ENCODE assay signal across 1 cellular context in the genomic region with DNA sequence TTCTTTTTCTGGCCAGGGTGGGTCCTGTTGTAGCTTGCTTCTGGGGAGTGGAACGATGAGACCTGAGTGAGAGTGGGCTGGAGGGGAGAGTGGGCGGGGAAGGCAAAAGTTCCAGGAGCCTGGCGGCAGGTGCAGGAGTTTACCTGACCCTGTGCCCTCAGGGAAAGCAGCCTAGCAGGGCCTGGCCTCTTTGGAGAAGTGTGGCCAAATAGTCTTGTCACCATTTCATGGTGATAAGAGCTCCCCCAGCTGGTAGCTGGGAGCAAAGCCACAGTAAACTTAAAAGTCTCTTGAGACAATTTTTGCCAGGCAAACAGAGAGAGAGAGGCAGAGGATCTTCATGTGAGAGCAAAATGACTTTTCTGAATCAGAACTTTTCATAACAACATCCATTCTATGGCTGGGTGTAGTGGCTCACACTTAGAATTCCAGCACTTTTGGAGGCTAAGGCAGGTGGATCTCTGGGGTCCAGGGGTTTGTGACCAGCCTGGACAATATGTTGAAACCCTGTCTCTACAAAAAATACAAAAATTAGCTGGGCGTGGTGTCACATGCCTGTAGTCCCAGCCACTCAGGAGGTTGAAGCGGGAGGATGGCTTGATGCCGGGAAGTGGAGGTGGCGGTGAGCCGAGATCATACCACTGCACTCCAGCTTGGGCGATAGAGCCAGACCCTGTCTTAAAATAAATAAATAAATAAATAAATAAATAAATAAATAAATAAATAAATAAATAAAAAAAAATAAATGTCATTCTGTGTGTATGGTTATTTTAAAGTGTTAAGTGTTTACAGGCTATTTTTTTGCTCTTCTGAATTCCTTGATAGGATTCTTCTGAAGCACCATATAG.
TF ChIP-seq lines count a peak whose summit lies in the region.

No MANE protein-coding gene starts in this region.

TF ChIP-seq in neural cell, 6 proteins besides CTCF, POLR2A, EP300 and RAD21 (continued from another document):
- TF ChIP-seq, protein P1, sequence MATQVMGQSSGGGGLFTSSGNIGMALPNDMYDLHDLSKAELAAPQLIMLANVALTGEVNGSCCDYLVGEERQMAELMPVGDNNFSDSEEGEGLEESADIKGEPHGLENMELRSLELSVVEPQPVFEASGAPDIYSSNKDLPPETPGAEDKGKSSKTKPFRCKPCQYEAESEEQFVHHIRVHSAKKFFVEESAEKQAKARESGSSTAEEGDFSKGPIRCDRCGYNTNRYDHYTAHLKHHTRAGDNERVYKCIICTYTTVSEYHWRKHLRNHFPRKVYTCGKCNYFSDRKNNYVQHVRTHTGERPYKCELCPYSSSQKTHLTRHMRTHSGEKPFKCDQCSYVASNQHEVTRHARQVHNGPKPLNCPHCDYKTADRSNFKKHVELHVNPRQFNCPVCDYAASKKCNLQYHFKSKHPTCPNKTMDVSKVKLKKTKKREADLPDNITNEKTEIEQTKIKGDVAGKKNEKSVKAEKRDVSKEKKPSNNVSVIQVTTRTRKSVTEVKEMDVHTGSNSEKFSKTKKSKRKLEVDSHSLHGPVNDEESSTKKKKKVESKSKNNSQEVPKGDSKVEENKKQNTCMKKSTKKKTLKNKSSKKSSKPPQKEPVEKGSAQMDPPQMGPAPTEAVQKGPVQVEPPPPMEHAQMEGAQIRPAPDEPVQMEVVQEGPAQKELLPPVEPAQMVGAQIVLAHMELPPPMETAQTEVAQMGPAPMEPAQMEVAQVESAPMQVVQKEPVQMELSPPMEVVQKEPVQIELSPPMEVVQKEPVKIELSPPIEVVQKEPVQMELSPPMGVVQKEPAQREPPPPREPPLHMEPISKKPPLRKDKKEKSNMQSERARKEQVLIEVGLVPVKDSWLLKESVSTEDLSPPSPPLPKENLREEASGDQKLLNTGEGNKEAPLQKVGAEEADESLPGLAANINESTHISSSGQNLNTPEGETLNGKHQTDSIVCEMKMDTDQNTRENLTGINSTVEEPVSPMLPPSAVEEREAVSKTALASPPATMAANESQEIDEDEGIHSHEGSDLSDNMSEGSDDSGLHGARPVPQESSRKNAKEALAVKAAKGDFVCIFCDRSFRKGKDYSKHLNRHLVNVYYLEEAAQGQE (IDR thresholded peaks at IDR 0.05; ENCODE audit: borderline replicate concordance), result no peak
- TF ChIP-seq POLR2AphosphoS5 (IDR thresholded peaks at IDR 0.05), result no peak
- TF ChIP-seq SMC3 (conservative IDR thresholded peaks at IDR 0.05; ENCODE audit: poor library complexity), result peak; percentile 76
- no peak for TF ChIP-seq EZH2 (IDR thresholded peaks at IDR 0.05; ENCODE audit: borderline replicate concordance, insufficient read depth, low read length, poor library complexity, severe bottlenecking)
